2 cellular contexts compared by ENCODE assay signal in genomic region chr19:58261600-58261967, GRCh38.
TF ChIP-seq lines count a peak whose summit lies in the region.

No MANE protein-coding gene starts in this region.

TF ChIP-seq in liver, 16 proteins besides CTCF, POLR2A, EP300 and RAD21:
- TF ChIP-seq FOXA1 (IDR thresholded peaks at IDR 0.05) (no peak), HNF4A (conservative IDR thresholded peaks at IDR 0.05) (no peak), TAF1 (conservative IDR thresholded peaks at IDR 0.05) (no peak), RXRA (IDR thresholded peaks at IDR 0.05) (no peak), GABPA (IDR thresholded peaks at IDR 0.05 in 1 of 2, conservative IDR thresholded peaks at IDR 0.05 in 1 of 2) (no peak), EGR1 (IDR thresholded peaks at IDR 0.05; ENCODE audit: low read depth in 2 of 2) (no peak), JUND (IDR thresholded peaks at IDR 0.05) (no peak)

TF ChIP-seq in HepG2, 621 proteins besides CTCF, POLR2A, EP300 and RAD21:
- TF ChIP-seq PAF1 (CRISPR knock-in tag; IDR thresholded peaks at IDR 0.05), result no peak
- TF ChIP-seq KDM3A (CRISPR knock-in tag; IDR thresholded peaks at IDR 0.05; ENCODE audit: low read depth), result no peak
- no peak for TF ChIP-seq KLF16 (CRISPR knock-in tag; IDR thresholded peaks at IDR 0.05)
- TF ChIP-seq RAD51 (IDR thresholded peaks at IDR 0.05; ENCODE audit: borderline replicate concordance), result no peak
- no peak for TF ChIP-seq MXI1 (IDR thresholded peaks at IDR 0.05; ENCODE audit: borderline replicate concordance, low read depth, low read length)
- no peak for TF ChIP-seq SSRP1 (CRISPR knock-in tag; IDR thresholded peaks at IDR 0.05)
- TF ChIP-seq SMAD3 (CRISPR knock-in tag; IDR thresholded peaks at IDR 0.05), result no peak
- TF ChIP-seq ZFAT (CRISPR knock-in tag; conservative IDR thresholded peaks at IDR 0.05), result no peak
- no peak for TF ChIP-seq ZSCAN22 (CRISPR knock-in tag; IDR thresholded peaks at IDR 0.05)
- TF ChIP-seq KDM5A (IDR thresholded peaks at IDR 0.05; ENCODE audit: borderline replicate concordance, low read length), result no peak
TF ChIP-seq in HepG2: peak in this region for 0.
